Comparison of ENCODE assay signal across 22 cellular contexts in the genomic region with DNA sequence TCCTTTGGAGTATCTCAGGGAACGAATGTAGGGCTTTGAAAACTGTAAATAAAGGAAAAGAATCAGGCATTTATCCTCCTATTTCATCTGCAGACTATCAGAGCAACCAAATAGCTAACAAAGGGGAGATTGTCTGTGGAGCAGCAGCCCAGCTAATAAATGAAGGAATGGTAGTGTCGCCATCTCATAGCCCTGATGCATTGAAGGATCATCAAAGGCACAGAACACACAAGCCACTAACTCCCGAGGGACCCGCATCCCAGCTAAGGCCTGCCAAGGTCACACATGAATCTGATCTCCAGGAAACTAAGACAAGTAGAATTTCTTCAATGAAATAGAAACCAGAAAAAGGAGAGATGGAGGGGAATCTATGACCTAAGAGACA. TPM values are rescaled to one million over a fixed set of nuclear protein-coding genes. Genes with fewer than 3 reads are reported as not detected.
A peak's percentile ranks its signal among the peaks of the same experiment; 100 is the strongest.
DNase-seq lines count a peak whose midpoint lies in the region; ATAC-seq and TF ChIP-seq lines count a peak whose summit lies in the region.
"Had no signal": no experiment of that assay in that cellular context is flagged by ENCODE, and none has a peak within 500 bp of the region (broad histone marks: within the 10 kb centered on the region; RNA-seq: fewer than 3 reads in every experiment).

No MANE protein-coding gene starts in this region.

- H3K27ac ChIP-seq in fibroblast of lung (ENCODE audit: insufficient read depth, low read length): no peak overlapping the region
- no peak overlapping the region for H3K27ac ChIP-seq in body of pancreas

- H3K4me3 ChIP-seq in fibroblast of lung (replicated peaks in 1 of 4; ENCODE audit: control extremely low read depth in 1 of 4, insufficient read depth in 1 of 4, low read depth in 3 of 4, low read length in 4 of 4) (no peak overlapping the region), body of pancreas (no peak overlapping the region), lower leg skin (ENCODE audit: low read depth, poor library complexity, severe bottlenecking) (no peak overlapping the region)
- H3K4me3 ChIP-seq: left lung, ovary had no signal

- H3K9ac ChIP-seq in fibroblast of lung (ENCODE audit: insufficient read depth, low read length): no peak overlapping the region

- peaks cover 22% of the 10 kb centered on the region for H3K4me1 Mint-ChIP-seq in Calu3 (ENCODE audit: low read depth, unreplicated experiment)

- H4K20me1 ChIP-seq in fibroblast of lung (ENCODE audit: control insufficient read depth, extremely low read depth, insufficient read depth, low read length): no peaks in the 10 kb centered on the region

- no peak overlapping the region for H3K4me3 Mint-ChIP-seq in Calu3 (ENCODE audit: low read depth, unreplicated experiment)
- H3K4me3 Mint-ChIP-seq: endodermal cell; T-helper 2 cell treated with Interferon-gamma antibody and Interleukin-4, amounts not matched to agents 5 μg/mL and 100 μg/mL, for 36 hours had no signal

- ATAC-seq in sciatic nerve: peak; percentile 84
- ATAC-seq in body of pancreas: no peak
- ATAC-seq: left lung had no signal

- no peak overlapping the region for H2AFZ ChIP-seq in fibroblast of lung (ENCODE audit: low read length)

- no peak for TF ChIP-seq POLR2A in body of pancreas (IDR thresholded peaks at IDR 0.05)
- no peak for TF ChIP-seq POLR2A in lower leg skin (IDR thresholded peaks at IDR 0.05)

- peak overlapping the region; percentile 61 for H3K4me2 ChIP-seq in fibroblast of lung (ENCODE audit: extremely low read depth, insufficient read depth, low read length)

- intact Hi-C loops in Calu3 (cut with micrococcal nuclease; ENCODE audit: unreplicated experiment) (no loop called here), sciatic nerve (cut with DNase I) (no loop called here), body of pancreas (cut with DNase I) (no loop called here), lower leg skin (cut with DNase I; ENCODE audit: low total_unique reads) (no loop called here)

- CTCF ChIA-PET in Calu3 (lab: Charles Lee): interaction anchor here (0.6 to 1.3 kb wide), 3 partner anchors 39 to 276 kb away, joined by 3 to 5 read pairs (median 3); no protein-coding TSS in a partner anchor

- H3K36me3 Mint-ChIP-seq in Calu3 (ENCODE audit: insufficient read depth, unreplicated experiment): peaks cover 70% of the 10 kb centered on the region

- WGBS in body of pancreas, 2 donors: 71 to 74% methylated on average over 4 of the region's 4 CpGs
- WGBS in lower leg skin, 2 donors: 73 to 77% methylated on average over 4 of the region's 4 CpGs

- no peaks in the 10 kb centered on the region for H3K9me3 Mint-ChIP-seq in Calu3 (ENCODE audit: low read depth, unreplicated experiment)
- H3K9me3 Mint-ChIP-seq: T-helper 2 cell treated with Interferon-gamma antibody and Interleukin-4, amounts not matched to agents 5 μg/mL and 100 μg/mL, for 36 hours had no signal

- H3K9me3 ChIP-seq in fibroblast of lung (ENCODE audit: control insufficient read depth, insufficient read depth, low read depth, low read length): no peaks in the 10 kb centered on the region
- no peaks in the 10 kb centered on the region for H3K9me3 ChIP-seq in body of pancreas
- H3K9me3 ChIP-seq: BE2C, left lung, ovary had no signal

- DNase-seq in Calu3 (no peak), NCI-H69 (lab: John Stamatoyannopoulos, UW) (peak; percentile 4), fibroblast of lung (ENCODE audit: low read depth in 2 of 2) (no peak), sciatic nerve (ENCODE audit: low spot score) (no peak), body of pancreas (no peak), lower leg skin (ENCODE audit: low spot score in 2 of 2) (no peak)
- DNase-seq in activated T-cell treated with anti-CD3 and anti-CD28 coated beads, Interleukin-2, amount 50 U/mL, for 48 hours: no peak
- DNase-seq: activated gamma-delta T cell treated with Interleukin-2 at 50 U/mL for 16 hours; BE2C; cerebellar nuclear complex; endodermal cell; left lung; NCI-H510A treated with DMSO at 0.1 percent for 48 hours; ovary; stimulated activated CD4-positive, alpha-beta T cell treated with anti-CD3 and anti-CD28 coated beads, Interleukin-4, amount 100 ng/mL, for 4 hours; stimulated activated CD8-positive, alpha-beta memory T cell treated with anti-CD3 and anti-CD28 coated beads, Interleukin-4, amount 100 ng/mL, for 48 hours had no signal

- H3K4me1 ChIP-seq in fibroblast of lung (ENCODE audit: control insufficient read depth, extremely low read depth, insufficient read depth, low read length) (peaks cover 6% of the 10 kb centered on the region), body of pancreas (peaks cover 7% of the 10 kb centered on the region)

- H3K27me3 ChIP-seq in fibroblast of lung (ENCODE audit: control insufficient read depth, insufficient read depth, low read length) (no peaks in the 10 kb centered on the region), body of pancreas (no peaks in the 10 kb centered on the region)
- H3K27me3 ChIP-seq: BE2C, left lung, ovary had no signal

- H3K27me3 Mint-ChIP-seq in Calu3 (ENCODE audit: unreplicated experiment): no peaks in the 10 kb centered on the region

- peak overlapping the region; percentile 48 for H3K27ac Mint-ChIP-seq in Calu3 (ENCODE audit: unreplicated experiment)
- H3K27ac Mint-ChIP-seq: endodermal cell; T-helper 2 cell treated with Interferon-gamma antibody and Interleukin-4, amounts not matched to agents 5 μg/mL and 100 μg/mL, for 36 hours had no signal

- no TSS peak for BruUV-seq in Calu3 (replicated peaks; lab: Mats Ljungman, UMichigan)

- no peaks in the 10 kb centered on the region for H3K79me2 ChIP-seq in fibroblast of lung (ENCODE audit: control insufficient read depth, insufficient read depth, low read length)

- TF ChIP-seq CTCF in Calu3 (IDR thresholded peaks at IDR 0.05; ENCODE audit: unreplicated experiment) (no peak), fibroblast of lung (conservative IDR thresholded peaks at IDR 0.05 in 1 of 2, IDR thresholded peaks at IDR 0.05 in 1 of 2; ENCODE audit: low read depth in 1 of 2, low read length in 2 of 2) (no peak), body of pancreas (IDR thresholded peaks at IDR 0.05) (no peak), lower leg skin (IDR thresholded peaks at IDR 0.05) (no peak)

- H3K36me3 ChIP-seq in fibroblast of lung (ENCODE audit: control insufficient read depth, insufficient read depth, low read length) (no peaks in the 10 kb centered on the region), body of pancreas (replicated peaks in 1 of 2; ENCODE audit: insufficient read depth in 1 of 2, low read depth in 2 of 2) (peaks cover 4 to 9% of the 10 kb centered on the region in 2 donors)
- H3K36me3 ChIP-seq: ovary had no signal

RNA-seq across cellular contexts. Expression of gene CALML5, which starts 38.2 kb away (rescaled TPM):
- total RNA-seq in Calu3 (2022) (not detected in 2 replicates), fibroblast of lung (not detected in 2 replicates), sciatic nerve (not detected), body of pancreas (not detected), lower leg skin (1,000 to 10,000 TPM; 5,202 to 6,742 (median 5,683) TPM)
- not detected in 2 replicates for polyA plus RNA-seq in fibroblast of lung
- not detected in 2 replicates for polyA plus RNA-seq in fibroblast of lung (2012)
- polyA minus RNA-seq in fibroblast of lung (ENCODE audit: low replicate concordance): not detected in 2 replicates
- total RNA-seq: endodermal cell, frontal cortex, left lung, MCF 10A, OCI-LY7, SK-MEL-5, temporal lobe had no signal
- polyA plus RNA-seq: ovary had no signal

RNA-seq across cellular contexts. Expression of gene NET1, which starts 48.8 kb away (rescaled TPM):
- total RNA-seq in Calu3 (2022) (147 and 154 TPM in 2 replicates), fibroblast of lung (32.1 and 45.4 TPM in 2 replicates), sciatic nerve (86.2 TPM), body of pancreas (10 to 100 TPM; 37.9 to 70.3 TPM), lower leg skin (100 to 1,000 TPM in 1 of 4 donors, 10 to 100 TPM in 3; 64.3 to 124 (median 77.2) TPM)
- polyA plus RNA-seq in fibroblast of lung: 7.2 and 24.8 TPM in 2 replicates
- 4.6 and 13.6 TPM in 2 replicates for polyA plus RNA-seq in fibroblast of lung (2012)
- 18.8 and 25.8 TPM in 2 replicates for polyA minus RNA-seq in fibroblast of lung (ENCODE audit: low replicate concordance)

RNA-seq across cellular contexts. Expression of gene TUBAL3, which starts 56.6 kb away (rescaled TPM):
- total RNA-seq in Calu3 (2022) (not detected in 2 replicates), fibroblast of lung (not detected in 2 replicates), sciatic nerve (0.18 TPM), body of pancreas (not detected), lower leg skin (1 to 10 TPM in 1 of 4 donors, under 1 TPM in 1, not detected in 2; 0.93 to 1.0 TPM)
- not detected in 2 replicates for polyA plus RNA-seq in fibroblast of lung
- polyA plus RNA-seq in fibroblast of lung (2012): not detected in 2 replicates
- polyA minus RNA-seq in fibroblast of lung (ENCODE audit: low replicate concordance): not detected in 2 replicates
- total RNA-seq: endodermal cell, frontal cortex, left lung, OCI-LY7, temporal lobe had no signal
- polyA plus RNA-seq: ovary had no signal

Comparison
In these comparisons a context has a peak if more than half of its experiments do, and no peak if none do; other contexts are left out.
1. RNA of gene CALML5, which starts 38.2 kb away (total RNA-seq): 5,202 to 6,742 TPM in lower leg skin; not detected in body of pancreas, not detected in Calu3, not detected in fibroblast of lung and not detected in sciatic nerve (single experiment); every median in the first group is over 1,000 times any median in the second.